In the genomic region with DNA sequence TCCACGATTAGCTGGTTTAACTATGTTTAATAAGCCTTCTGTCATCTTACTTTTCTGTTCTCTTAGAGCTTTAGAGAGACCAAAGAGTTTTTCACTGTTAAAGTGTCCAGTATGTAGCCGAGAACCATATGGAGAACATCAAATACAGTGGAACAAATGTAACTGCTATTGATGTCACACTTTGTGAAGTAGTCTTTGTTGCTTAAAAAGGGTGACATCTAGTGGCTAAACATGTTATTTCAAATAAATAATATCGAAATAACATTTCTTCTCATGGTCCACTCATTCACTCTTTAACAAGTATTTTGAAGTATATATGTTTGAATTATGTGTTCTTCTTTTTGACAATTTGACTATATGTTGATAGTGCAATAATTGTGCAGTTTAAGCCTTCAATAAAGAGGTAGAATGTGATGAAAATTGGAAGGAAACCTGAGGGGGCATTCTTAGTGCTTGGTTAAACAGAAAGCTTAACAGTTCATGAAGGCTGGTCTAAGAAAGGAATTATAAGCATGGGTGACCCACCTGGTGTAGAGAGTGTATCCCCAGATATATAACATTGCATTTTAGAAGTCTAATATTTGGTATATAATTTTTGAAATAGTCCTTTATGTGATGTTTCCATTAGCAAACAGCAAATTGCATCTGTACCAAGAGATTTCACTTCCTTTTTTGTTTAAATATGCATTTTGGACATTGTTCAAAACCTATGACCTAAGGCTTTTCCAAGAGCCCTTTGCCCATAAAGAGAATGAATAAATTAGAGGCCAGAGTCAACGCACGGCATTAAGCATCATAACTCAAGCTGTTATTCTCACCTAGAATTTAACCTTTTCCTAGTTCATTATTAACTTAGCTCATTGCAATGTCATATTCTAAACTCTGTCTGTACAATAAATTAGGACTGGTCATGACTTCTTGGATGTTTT, we compare ENCODE assay signal across 9 cellular contexts.
DNase-seq lines count a peak whose midpoint lies in the region; ATAC-seq and TF ChIP-seq lines count a peak whose summit lies in the region.
"Had no signal": no experiment of that assay in that cellular context is flagged by ENCODE, and none has a peak within 500 bp of the region (broad histone marks: within the 10 kb centered on the region; RNA-seq: fewer than 3 reads in every experiment).

No MANE protein-coding gene starts in this region.

- no peaks in the 10 kb centered on the region for H3K4me1 ChIP-seq in adipocyte (ENCODE audit: control insufficient read depth, insufficient read depth, low read length)
- H3K4me1 ChIP-seq: HAP-1 had no signal

- no peaks in the 10 kb centered on the region for H3K9me3 ChIP-seq in adipocyte (ENCODE audit: control insufficient read depth, low read length)
- H3K9me3 ChIP-seq: HAP-1 had no signal

- H3K9me3 Mint-ChIP-seq in natural killer cell: no peaks in the 10 kb centered on the region
- H3K9me3 Mint-ChIP-seq in natural killer cell treated with Interleukin-12 subunit alpha and Interleukin-12 subunit beta and Interleukin-15 and Interleukin-18, amount 100 ng/mL, for 72 hours: no peaks in the 10 kb centered on the region
- H3K9me3 Mint-ChIP-seq in HFFc6: no peaks in the 10 kb centered on the region

- ATAC-seq in natural killer cell: peak in 1 of 3 donors; percentile 36
- ATAC-seq in natural killer cell treated with Interleukin-12 subunit alpha and Interleukin-12 subunit beta and Interleukin-15 and Interleukin-18, amount 100 ng/mL, for 72 hours: no peak

- intact Hi-C loops in natural killer cell (cut with micrococcal nuclease): no loop called here

- H3K9ac ChIP-seq in adipocyte (ENCODE audit: low read length): no peak overlapping the region

- DNase-seq in natural killer cell: no peak
- no peak for DNase-seq in natural killer cell treated with Interleukin-12 subunit alpha and Interleukin-12 subunit beta and Interleukin-15 and Interleukin-18, amount 100 ng/mL, for 72 hours (ENCODE audit: low spot score)
- DNase-seq in HFFc6: peak; percentile 30
- peak; percentile 67 for DNase-seq in NB4 (ENCODE audit: low read depth)
- peak; percentile 84 for DNase-seq in adipocyte (ENCODE audit: low read depth)
- DNase-seq in kidney glomerular epithelial cell (lab: John Stamatoyannopoulos, UW): peak; percentile 37
- no peak for DNase-seq in GF-D8 (lab: John Stamatoyannopoulos, UW)
- no peak for DNase-seq in NCI-H1417 treated with DMSO at 0.1 percent for 48 hours (lab: John Stamatoyannopoulos, UW)

- peaks cover 0 to 7% of the 10 kb centered on the region in 2 donors for H3K27me3 Mint-ChIP-seq in natural killer cell (ENCODE audit: low read depth in 2 of 2)
- H3K27me3 Mint-ChIP-seq in natural killer cell treated with Interleukin-12 subunit alpha and Interleukin-12 subunit beta and Interleukin-15 and Interleukin-18, amount 100 ng/mL, for 72 hours: peaks cover 0 to 7% of the 10 kb centered on the region in 2 donors
- H3K27me3 Mint-ChIP-seq in HFFc6 (ENCODE audit: insufficient read depth): no peaks in the 10 kb centered on the region

- peak; percentile 67 for TF ChIP-seq CTCF in natural killer cell (IDR thresholded peaks at IDR 0.05)
- TF ChIP-seq CTCF in HFFc6 (IDR thresholded peaks at IDR 0.05): peak; percentile 84
- no peak for TF ChIP-seq CTCF in NB4 (IDR thresholded peaks at IDR 0.05; ENCODE audit: low read depth, low read length)

- H3K36me3 Mint-ChIP-seq in natural killer cell (no peaks in the 10 kb centered on the region), HFFc6 (ENCODE audit: low read depth) (no peaks in the 10 kb centered on the region)
- H3K36me3 Mint-ChIP-seq in natural killer cell treated with Interleukin-12 subunit alpha and Interleukin-12 subunit beta and Interleukin-15 and Interleukin-18, amount 100 ng/mL, for 72 hours: no peaks in the 10 kb centered on the region

- TF ChIP-seq POLR2A in NB4 (IDR thresholded peaks at IDR 0.05; ENCODE audit: extremely low read depth, insufficient read length): no peak

- H3K4me3 Mint-ChIP-seq in natural killer cell (no peak overlapping the region), HFFc6 (no peak overlapping the region)
- no peak overlapping the region for H3K4me3 Mint-ChIP-seq in natural killer cell treated with Interleukin-12 subunit alpha and Interleukin-12 subunit beta and Interleukin-15 and Interleukin-18, amount 100 ng/mL, for 72 hours

- H3K27me3 ChIP-seq in adipocyte (replicated peaks; ENCODE audit: control insufficient read depth, insufficient read depth, low read length): no peaks in the 10 kb centered on the region

- H3K36me3 ChIP-seq in adipocyte (ENCODE audit: control insufficient read depth, insufficient read depth, low read length, severe bottlenecking): no peaks in the 10 kb centered on the region
- H3K36me3 ChIP-seq: HAP-1 had no signal

- H3K27ac Mint-ChIP-seq in natural killer cell (no peak overlapping the region), HFFc6 (no peak overlapping the region)
- no peak overlapping the region for H3K27ac Mint-ChIP-seq in natural killer cell treated with Interleukin-12 subunit alpha and Interleukin-12 subunit beta and Interleukin-15 and Interleukin-18, amount 100 ng/mL, for 72 hours

- H3K4me1 Mint-ChIP-seq in natural killer cell (peaks cover 0 to 5% of the 10 kb centered on the region in 2 donors), HFFc6 (ENCODE audit: low read depth) (no peaks in the 10 kb centered on the region)
- no peaks in the 10 kb centered on the region for H3K4me1 Mint-ChIP-seq in natural killer cell treated with Interleukin-12 subunit alpha and Interleukin-12 subunit beta and Interleukin-15 and Interleukin-18, amount 100 ng/mL, for 72 hours (ENCODE audit: low read depth in 2 of 2)

- no peak overlapping the region for H3K4me3 ChIP-seq in NB4 (ENCODE audit: low read depth, low read length)
- no peak overlapping the region for H3K4me3 ChIP-seq in adipocyte (ENCODE audit: low read length)
- H3K4me3 ChIP-seq: HAP-1 had no signal

Comparison
In these comparisons a context has a peak if more than half of its experiments do, and no peak if none do; other contexts are left out.
1. DNase-seq: peak in HFFc6 (single experiment), NB4 (single experiment), adipocyte (single experiment) and kidney glomerular epithelial cell (single experiment); none in natural killer cell (single experiment), natural killer cell treated with Interleukin-12 subunit alpha and Interleukin-12 subunit beta and Interleukin-15 and Interleukin-18, amount 100 ng/mL, for 72 hours (single experiment), GF-D8 (single experiment) and NCI-H1417 treated with DMSO at 0.1 percent for 48 hours (single experiment).